Comparison of ENCODE assay signal across 10 cellular contexts in the genomic region with DNA sequence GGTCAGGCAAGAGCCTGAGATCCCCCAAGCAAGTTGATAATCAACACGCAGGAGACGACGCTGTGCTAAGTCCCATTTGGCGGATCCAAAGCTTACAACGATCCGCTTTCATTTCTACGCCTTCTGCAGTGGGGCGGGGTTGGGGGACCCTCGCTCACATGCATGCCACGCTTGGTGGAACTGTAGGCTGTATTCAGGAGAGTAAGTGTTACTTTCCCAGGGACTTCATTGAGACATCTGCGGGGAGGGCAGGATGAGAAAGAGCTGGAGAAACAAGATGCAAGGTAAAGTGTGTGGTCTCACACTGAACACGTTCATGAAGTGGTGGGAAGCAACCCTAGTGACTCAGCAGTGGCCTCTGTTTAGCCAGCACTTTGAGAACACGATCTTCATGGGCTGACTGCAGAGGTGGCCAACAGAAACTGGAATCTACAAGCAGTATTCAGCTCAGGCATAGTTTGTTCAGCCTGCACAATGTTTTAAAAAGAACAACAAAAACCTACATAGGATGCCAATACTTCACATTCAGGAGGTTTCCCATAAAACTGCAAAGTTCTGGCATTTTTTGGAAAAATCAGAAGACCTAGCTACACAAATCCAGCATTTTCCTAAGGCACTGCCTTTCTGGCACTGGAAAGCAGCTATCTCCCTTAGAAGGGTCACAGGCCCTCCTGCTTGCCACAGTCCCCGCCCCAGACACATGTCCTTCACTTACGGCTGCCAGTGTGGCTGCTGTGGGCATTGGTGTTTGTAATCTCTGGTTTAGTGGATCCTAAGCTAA.
DNase-seq lines count a peak whose midpoint lies in the region; ATAC-seq, FAIRE-seq and TF ChIP-seq lines count a peak whose summit lies in the region.
"Had no signal": no experiment of that assay in that cellular context is flagged by ENCODE, and none has a peak within 500 bp of the region (broad histone marks: within the 10 kb centered on the region; RNA-seq: fewer than 3 reads in every experiment).

No MANE protein-coding gene starts in this region.

- peaks cover 4% of the 10 kb centered on the region for H3K36me3 Mint-ChIP-seq in IgD-negative memory B cell
- peaks cover 37% of the 10 kb centered on the region for H3K36me3 Mint-ChIP-seq in T-helper 2 cell treated with Interferon-gamma antibody and Interleukin-4, amounts not matched to agents 5 μg/mL and 100 μg/mL, for 36 hours (ENCODE audit: low read depth)

- DNase-seq in T-helper 2 cell treated with Interferon-gamma antibody and Interleukin-4, amounts not matched to agents 5 μg/mL and 100 μg/mL, for 36 hours (ENCODE audit: low spot score) = peak; percentile 35
- DNase-seq in fibroblast of mammary gland (ENCODE audit: low read depth) = peak; percentile 82
- DNase-seq in urothelium cell line (ENCODE audit: low spot score) = no peak
- DNase-seq in D341Med (ENCODE audit: low spot score) = no peak

- FAIRE-seq in urothelium cell line (lab: Jason Lieb, UNC) = no peak
- FAIRE-seq: keratinocyte had no signal

- peaks cover 54 to 72% (median 68%) of the 10 kb centered on the region in 3 donors for H3K4me1 Mint-ChIP-seq in IgD-negative memory B cell
- peaks cover 84% of the 10 kb centered on the region for H3K4me1 Mint-ChIP-seq in T-helper 2 cell treated with Interferon-gamma antibody and Interleukin-4, amounts not matched to agents 5 μg/mL and 100 μg/mL, for 36 hours (ENCODE audit: low read depth)

- H3K27ac ChIP-seq in skin epidermis = peak overlapping the region in 18 of 21 experiments; percentile 6 to 90 (median 74)

- H3K4me3 ChIP-seq in fibroblast of mammary gland (ENCODE audit: control insufficient read depth, low read depth, low read length) (no peak overlapping the region), skin epidermis (no peak overlapping the region)
- H3K4me3 ChIP-seq: breast epithelium had no signal

- H3K9me3 Mint-ChIP-seq in IgD-negative memory B cell = peaks cover 0 to 3% (median 1%) of the 10 kb centered on the region in 3 donors
- H3K9me3 Mint-ChIP-seq in T-helper 2 cell treated with Interferon-gamma antibody and Interleukin-4, amounts not matched to agents 5 μg/mL and 100 μg/mL, for 36 hours = no peaks in the 10 kb centered on the region

- no peak for TF ChIP-seq CTCF in fibroblast of mammary gland (conservative IDR thresholded peaks at IDR 0.05; ENCODE audit: control insufficient read depth, insufficient read depth, low read depth, low read length)

- H3K4me3 Mint-ChIP-seq in IgD-negative memory B cell = peak overlapping the region; percentile 80 to 95 (median 86)
- H3K4me3 Mint-ChIP-seq in T-helper 2 cell treated with Interferon-gamma antibody and Interleukin-4, amounts not matched to agents 5 μg/mL and 100 μg/mL, for 36 hours = peak overlapping the region; percentile 88

- peak overlapping the region; percentile 89 to 98 (median 90) for H3K27ac Mint-ChIP-seq in IgD-negative memory B cell
- H3K27ac Mint-ChIP-seq in T-helper 2 cell treated with Interferon-gamma antibody and Interleukin-4, amounts not matched to agents 5 μg/mL and 100 μg/mL, for 36 hours = peak overlapping the region; percentile 97

- ATAC-seq in GM21360 (IDR thresholded peaks at IDR 0.05; ENCODE audit: unreplicated experiment) (no peak), HG02571 (IDR thresholded peaks at IDR 0.05; ENCODE audit: unreplicated experiment) (no peak)

- H3K27me3 Mint-ChIP-seq in IgD-negative memory B cell = peaks cover 1% of the 10 kb centered on the region
- H3K27me3 Mint-ChIP-seq in T-helper 2 cell treated with Interferon-gamma antibody and Interleukin-4, amounts not matched to agents 5 μg/mL and 100 μg/mL, for 36 hours (ENCODE audit: low read depth) = no peaks in the 10 kb centered on the region

Comparison
In these comparisons a context has a peak if more than half of its experiments do, and no peak if none do; other contexts are left out.
1. DNase-seq: peak in T-helper 2 cell treated with Interferon-gamma antibody and Interleukin-4, amounts not matched to agents 5 μg/mL and 100 μg/mL, for 36 hours (single experiment) and fibroblast of mammary gland (single experiment); none in urothelium cell line (single experiment) and D341Med (single experiment).